8 cellular contexts compared by ENCODE assay signal in the genomic region with DNA sequence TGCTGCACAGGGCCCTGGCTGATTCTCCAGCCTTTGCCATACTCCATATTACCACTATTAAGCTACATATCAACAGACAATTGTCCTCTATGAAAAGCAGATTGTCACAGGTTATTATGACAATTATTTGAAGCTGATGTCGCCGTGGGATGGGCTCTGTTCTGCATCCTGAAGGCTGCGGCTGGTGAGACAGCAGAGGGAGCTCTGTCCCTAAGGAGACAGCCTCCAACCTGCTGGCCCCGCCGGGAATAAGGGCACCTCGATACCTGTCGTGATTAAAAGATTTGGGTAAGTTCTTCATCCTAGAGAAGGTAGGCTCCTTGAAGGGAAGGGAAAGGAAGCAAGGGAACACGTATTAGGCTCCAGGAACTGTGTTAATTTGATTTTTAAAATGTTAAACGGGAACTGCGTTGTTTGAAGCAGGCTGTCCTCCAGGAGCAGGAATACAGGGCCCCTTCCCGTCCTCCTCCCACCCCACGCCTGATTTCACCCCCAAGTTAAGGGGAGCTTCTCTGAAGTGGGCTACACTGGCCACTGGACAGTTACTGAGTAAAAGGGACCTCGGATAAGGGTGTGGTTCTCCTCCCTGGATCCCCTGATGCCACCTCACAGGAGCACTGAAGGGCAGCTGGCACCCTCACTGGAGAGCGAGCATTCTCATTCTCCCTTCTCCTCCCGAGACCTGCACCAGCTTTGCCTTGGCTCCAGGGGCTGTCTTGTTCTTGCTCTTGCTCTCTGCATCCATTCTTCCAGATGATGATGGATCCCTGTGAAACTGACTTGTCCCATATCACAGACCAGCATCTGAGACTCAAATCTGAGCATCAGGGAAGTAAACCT. TPM values are rescaled to one million over a fixed set of nuclear protein-coding genes. Genes with fewer than 3 reads are reported as not detected.
A peak's percentile ranks its signal among the peaks of the same experiment; 100 is the strongest.
DNase-seq lines count a peak whose midpoint lies in the region; ATAC-seq, FAIRE-seq and TF ChIP-seq lines count a peak whose summit lies in the region.

No MANE protein-coding gene starts in this region.

- DNase-seq in AG04450 (ENCODE audit: low read depth, low spot score) (no peak), RWPE2 (ENCODE audit: low spot score) (no peak), bronchial epithelial cell (ENCODE audit: low read depth) (peak; percentile 40), left lobe of liver (ENCODE audit: low spot score) (peak; percentile 55), NCI-H187 (lab: John Stamatoyannopoulos, UW) (no peak)

- H3K4me3 ChIP-seq in AG04450 (ENCODE audit: low read depth, low read length) (no peak overlapping the region), RWPE2 (ENCODE audit: severe bottlenecking) (no peak overlapping the region), bronchial epithelial cell (ENCODE audit: low read depth, low read length) (no peak overlapping the region)

- no peaks in the 10 kb centered on the region for H3K36me3 ChIP-seq in RWPE2 (ENCODE audit: low read depth)
- H3K36me3 ChIP-seq in bronchial epithelial cell (ENCODE audit: control insufficient read depth, insufficient read depth, low read length), result no peaks in the 10 kb centered on the region

- no peak for TF ChIP-seq POLR2A in GM18505 (IDR thresholded peaks at IDR 0.05; ENCODE audit: borderline replicate concordance, extremely low read depth, insufficient read depth, insufficient read length)

- H3K9me3 Mint-ChIP-seq in stimulated activated memory B cell treated with anti-CD40 and anti-IgM and Interleukin-4, amounts not matched to agents 10 μg/mL and 1 μg/mL and 100 μg/mL, for 72 hours, result peaks cover 4% of the 10 kb centered on the region

- H3K4me1 Mint-ChIP-seq in stimulated activated memory B cell treated with anti-CD40 and anti-IgM and Interleukin-4, amounts not matched to agents 10 μg/mL and 1 μg/mL and 100 μg/mL, for 72 hours, result peaks cover 6% of the 10 kb centered on the region

- CTCF ChIA-PET in AG04450 (lab: Charles Lee), result interaction anchor here (0.5 to 1.9 kb wide), 16 partner anchors 9 to 1127 kb away, joined by 3 to 19 read pairs (median 4); no protein-coding TSS in a partner anchor

- no peaks in the 10 kb centered on the region for H3K36me3 Mint-ChIP-seq in stimulated activated memory B cell treated with anti-CD40 and anti-IgM and Interleukin-4, amounts not matched to agents 10 μg/mL and 1 μg/mL and 100 μg/mL, for 72 hours

- H3K27me3 Mint-ChIP-seq in stimulated activated memory B cell treated with anti-CD40 and anti-IgM and Interleukin-4, amounts not matched to agents 10 μg/mL and 1 μg/mL and 100 μg/mL, for 72 hours, result no peaks in the 10 kb centered on the region

- H3K27ac ChIP-seq in AG04450 (ENCODE audit: low read depth, low read length) (no peak overlapping the region), RWPE2 (ENCODE audit: poor library complexity, severe bottlenecking) (no peak overlapping the region)

- H3K4me1 ChIP-seq in RWPE2 (ENCODE audit: insufficient read depth, poor library complexity, severe bottlenecking), result no peaks in the 10 kb centered on the region

- POLR2A ChIA-PET in AG04450 (lab: Yijun Ruan, JAX), result interaction anchor here (0.6 kb wide), 1 partner anchor 54 kb away, joined by 11 read pairs; no protein-coding TSS in a partner anchor

- H3K9me3 ChIP-seq in AG04450 (ENCODE audit: control insufficient read depth, insufficient read depth, low read length), result no peaks in the 10 kb centered on the region
- no peaks in the 10 kb centered on the region for H3K9me3 ChIP-seq in RWPE2 (ENCODE audit: severe bottlenecking)

- ATAC-seq in RWPE2 (ENCODE audit: low read depth) (peak; percentile 98), left lobe of liver (peak; percentile 99), GM18505 (IDR thresholded peaks at IDR 0.05; ENCODE audit: unreplicated experiment) (no peak)
- peak; percentile 31 for ATAC-seq in stimulated activated memory B cell treated with anti-CD40 and anti-IgM and Interleukin-4, amounts not matched to agents 10 μg/mL and 1 μg/mL and 100 μg/mL, for 72 hours

- no peak for FAIRE-seq in bronchial epithelial cell (lab: Jason Lieb, UNC)

- TF ChIP-seq CTCF in AG04450 (IDR thresholded peaks at IDR 0.05; ENCODE audit: low read depth, low read length), result peak; percentile 65
- peak; percentile 55 for TF ChIP-seq CTCF in GM12873 (IDR thresholded peaks at IDR 0.05; ENCODE audit: insufficient read depth, low read depth, low read length, missing control alignments)
- peak; percentile 89 for TF ChIP-seq CTCF in RWPE2 (IDR thresholded peaks at IDR 0.05; ENCODE audit: poor library complexity, severe bottlenecking)
- TF ChIP-seq CTCF in bronchial epithelial cell (IDR thresholded peaks at IDR 0.05; ENCODE audit: insufficient read depth, low read length, severe bottlenecking), result peak; percentile 82

- peak overlapping the region; percentile 29 for H3K4me3 Mint-ChIP-seq in stimulated activated memory B cell treated with anti-CD40 and anti-IgM and Interleukin-4, amounts not matched to agents 10 μg/mL and 1 μg/mL and 100 μg/mL, for 72 hours

- H3K27me3 ChIP-seq in AG04450 (ENCODE audit: control insufficient read depth, insufficient read depth, low read length), result no peaks in the 10 kb centered on the region
- H3K27me3 ChIP-seq in RWPE2 (ENCODE audit: insufficient read depth, poor library complexity, severe bottlenecking), result no peaks in the 10 kb centered on the region
- H3K27me3 ChIP-seq in bronchial epithelial cell (ENCODE audit: control insufficient read depth, insufficient read depth, low read length), result no peaks in the 10 kb centered on the region

- no peak overlapping the region for H3K27ac Mint-ChIP-seq in stimulated activated memory B cell treated with anti-CD40 and anti-IgM and Interleukin-4, amounts not matched to agents 10 μg/mL and 1 μg/mL and 100 μg/mL, for 72 hours

RNA-seq across cellular contexts. Expression of a gene that starts 11.8 kb away (rescaled TPM):
- 86.0 and 113 TPM in 2 replicates for polyA plus RNA-seq in AG04450 (2011; rRNA removed)
- 58.3 and 83.4 TPM in 2 replicates for polyA minus RNA-seq in AG04450 (2011; rRNA and poly(A)+ RNA removed)
- total RNA-seq in bronchial epithelial cell (20.1 and 28.4 TPM in 2 replicates), left lobe of liver (39.3 TPM)

RNA-seq across cellular contexts. Expression of a gene that starts 42.6 kb away (rescaled TPM):
- 12.7 and 20.1 TPM in 2 replicates for polyA plus RNA-seq in AG04450 (2011; rRNA removed)
- polyA minus RNA-seq in AG04450 (2011; rRNA and poly(A)+ RNA removed), result 12.1 and 15.8 TPM in 2 replicates
- 6.4 and 7.1 TPM in 2 replicates for total RNA-seq in bronchial epithelial cell
- total RNA-seq in left lobe of liver, result 11.3 TPM

Comparison
In these comparisons a context has a peak if more than half of its experiments do, and no peak if none do; other contexts are left out.
1. DNase-seq: peak in bronchial epithelial cell (single experiment) and left lobe of liver (single experiment); none in AG04450 (single experiment), RWPE2 (single experiment) and NCI-H187 (0 of 2).
2. Peak in every context shown above with its lines, with median percentiles within 50 percentile points of each other: CTCF ChIP-seq.